Comparison of ENCODE assay signal across 7 cellular contexts in the genomic region with DNA sequence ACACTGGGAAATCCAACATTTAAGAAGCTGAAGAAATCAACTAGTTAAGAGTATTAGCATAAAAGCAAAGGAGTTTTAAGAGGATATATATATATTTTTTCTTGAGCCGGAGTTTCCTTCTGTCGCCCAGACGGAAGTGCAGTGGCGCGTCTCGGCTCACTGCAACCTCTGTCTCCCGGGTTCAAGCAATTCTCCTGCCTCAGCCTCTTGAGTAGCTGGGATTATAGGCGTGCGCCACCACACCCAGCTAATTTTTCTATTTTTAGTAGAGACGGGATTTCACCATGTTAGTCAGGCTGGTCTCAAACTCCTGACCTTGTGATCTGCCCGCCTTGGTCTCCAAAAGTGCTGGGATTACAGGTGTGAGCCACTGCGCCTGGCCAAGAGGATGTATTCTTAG. TPM values are rescaled to one million over a fixed set of nuclear protein-coding genes. Genes with fewer than 3 reads are reported as not detected.
DNase-seq lines count a peak whose midpoint lies in the region; ATAC-seq and TF ChIP-seq lines count a peak whose summit lies in the region.
"Not testable (repeated sequence)": the region's sequence is repeated elsewhere in the genome, so short reads cannot be mapped to it uniquely, and the experiment has no call there.

No MANE protein-coding gene starts in this region.

- H3K4me1 Mint-ChIP-seq in CD8-positive, alpha-beta T cell (ENCODE audit: low read depth) = peaks cover 88% of the 10 kb centered on the region
- peaks cover 58% of the 10 kb centered on the region for H3K4me1 Mint-ChIP-seq in T-helper 17 cell
- H3K4me1 Mint-ChIP-seq in activated T-helper 1 cell treated with anti-CD3 and anti-CD28 coated beads, Interleukin-12 subunit alpha, Interleukin-12 subunit beta, Interleukin-2, Interleukin-4 antibody, amounts not matched to agents 30 ng/mL and 10 ng/mL and 1 ng/mL, durations not matched to agents 14 hours and 24 hours and 36 hours (ENCODE audit: low read depth) = peaks cover 86% of the 10 kb centered on the region
- peaks cover 76% of the 10 kb centered on the region for H3K4me1 Mint-ChIP-seq in central memory CD8-positive, alpha-beta T cell
- H3K4me1 Mint-ChIP-seq in natural killer cell treated with Interleukin-12 subunit alpha and Interleukin-12 subunit beta and Interleukin-15 and Interleukin-18, amount 100 ng/mL, for 72 hours (ENCODE audit: low read depth in 2 of 2) = peaks cover 52 to 72% of the 10 kb centered on the region in 2 donors
- H3K4me1 Mint-ChIP-seq in stimulated activated effector memory CD8-positive, alpha-beta T cell treated with anti-CD3 and anti-CD28 coated beads, Interleukin-12 subunit alpha, Interleukin-12 subunit beta, amount 100 ng/mL, for 72 hours = peaks cover 62% of the 10 kb centered on the region

- POLR2A ChIA-PET in CD8-positive, alpha-beta T cell (lab: Charles Lee) = interaction anchor here (0.6 to 2.1 kb wide), 3 partner anchors 8 to 22 kb away, joined by 3 to 6 read pairs (median 5); no protein-coding TSS in a partner anchor

- peak overlapping the region; percentile 74 for H3K27ac Mint-ChIP-seq in CD8-positive, alpha-beta T cell
- peak overlapping the region; percentile 76 for H3K27ac Mint-ChIP-seq in T-helper 17 cell
- H3K27ac Mint-ChIP-seq in activated T-helper 1 cell treated with anti-CD3 and anti-CD28 coated beads, Interleukin-12 subunit alpha, Interleukin-12 subunit beta, Interleukin-2, Interleukin-4 antibody, amounts not matched to agents 30 ng/mL and 10 ng/mL and 1 ng/mL, durations not matched to agents 14 hours and 24 hours and 36 hours = peak overlapping the region; percentile 45
- H3K27ac Mint-ChIP-seq in central memory CD8-positive, alpha-beta T cell (ENCODE audit: low read depth) = not testable (repeated sequence)
- peak overlapping the region; percentile 22 to 80 for H3K27ac Mint-ChIP-seq in natural killer cell treated with Interleukin-12 subunit alpha and Interleukin-12 subunit beta and Interleukin-15 and Interleukin-18, amount 100 ng/mL, for 72 hours
- H3K27ac Mint-ChIP-seq in stimulated activated effector memory CD8-positive, alpha-beta T cell treated with anti-CD3 and anti-CD28 coated beads, Interleukin-12 subunit alpha, Interleukin-12 subunit beta, amount 100 ng/mL, for 72 hours = peak overlapping the region; percentile 18

- H3K36me3 Mint-ChIP-seq in CD8-positive, alpha-beta T cell = peaks cover 43% of the 10 kb centered on the region
- not testable (repeated sequence) for H3K36me3 Mint-ChIP-seq in T-helper 17 cell (ENCODE audit: low read depth)
- peaks cover 35% of the 10 kb centered on the region for H3K36me3 Mint-ChIP-seq in activated T-helper 1 cell treated with anti-CD3 and anti-CD28 coated beads, Interleukin-12 subunit alpha, Interleukin-12 subunit beta, Interleukin-2, Interleukin-4 antibody, amounts not matched to agents 30 ng/mL and 10 ng/mL and 1 ng/mL, durations not matched to agents 14 hours and 24 hours and 36 hours (ENCODE audit: low read depth)
- H3K36me3 Mint-ChIP-seq in central memory CD8-positive, alpha-beta T cell (ENCODE audit: insufficient read depth) = peaks cover 22% of the 10 kb centered on the region
- H3K36me3 Mint-ChIP-seq in natural killer cell treated with Interleukin-12 subunit alpha and Interleukin-12 subunit beta and Interleukin-15 and Interleukin-18, amount 100 ng/mL, for 72 hours = peaks cover 23% of the 10 kb centered on the region
- peaks cover 100% of the 10 kb centered on the region for H3K36me3 Mint-ChIP-seq in stimulated activated effector memory CD8-positive, alpha-beta T cell treated with anti-CD3 and anti-CD28 coated beads, Interleukin-12 subunit alpha, Interleukin-12 subunit beta, amount 100 ng/mL, for 72 hours

- not testable (repeated sequence) for H3K27me3 Mint-ChIP-seq in CD8-positive, alpha-beta T cell (ENCODE audit: low read depth); T-helper 17 cell; activated T-helper 1 cell treated with anti-CD3 and anti-CD28 coated beads, Interleukin-12 subunit alpha, Interleukin-12 subunit beta, Interleukin-2, Interleukin-4 antibody, amounts not matched to agents 30 ng/mL and 10 ng/mL and 1 ng/mL, durations not matched to agents 14 hours and 24 hours and 36 hours (ENCODE audit: insufficient read depth); central memory CD8-positive, alpha-beta T cell; natural killer cell treated with Interleukin-12 subunit alpha and Interleukin-12 subunit beta and Interleukin-15 and Interleukin-18, amount 100 ng/mL, for 72 hours

- H3K4me1 ChIP-seq in CD8-positive, alpha-beta T cell (ENCODE audit: insufficient read depth, low read length) = peaks cover 82% of the 10 kb centered on the region
- H3K4me1 ChIP-seq in left ventricle myocardium inferior = peaks cover 99% of the 10 kb centered on the region

- H3K9me3 Mint-ChIP-seq in CD8-positive, alpha-beta T cell; activated T-helper 1 cell treated with anti-CD3 and anti-CD28 coated beads, Interleukin-12 subunit alpha, Interleukin-12 subunit beta, Interleukin-2, Interleukin-4 antibody, amounts not matched to agents 30 ng/mL and 10 ng/mL and 1 ng/mL, durations not matched to agents 14 hours and 24 hours and 36 hours; central memory CD8-positive, alpha-beta T cell; natural killer cell treated with Interleukin-12 subunit alpha and Interleukin-12 subunit beta and Interleukin-15 and Interleukin-18, amount 100 ng/mL, for 72 hours; stimulated activated effector memory CD8-positive, alpha-beta T cell treated with anti-CD3 and anti-CD28 coated beads, Interleukin-12 subunit alpha, Interleukin-12 subunit beta, amount 100 ng/mL, for 72 hours: not testable (repeated sequence)

- peak overlapping the region; percentile 29 for H3K4me3 Mint-ChIP-seq in CD8-positive, alpha-beta T cell
- peak overlapping the region; percentile 70 for H3K4me3 Mint-ChIP-seq in T-helper 17 cell
- H3K4me3 Mint-ChIP-seq in activated T-helper 1 cell treated with anti-CD3 and anti-CD28 coated beads, Interleukin-12 subunit alpha, Interleukin-12 subunit beta, Interleukin-2, Interleukin-4 antibody, amounts not matched to agents 30 ng/mL and 10 ng/mL and 1 ng/mL, durations not matched to agents 14 hours and 24 hours and 36 hours; stimulated activated effector memory CD8-positive, alpha-beta T cell treated with anti-CD3 and anti-CD28 coated beads, Interleukin-12 subunit alpha, Interleukin-12 subunit beta, amount 100 ng/mL, for 72 hours: not testable (repeated sequence)
- H3K4me3 Mint-ChIP-seq in central memory CD8-positive, alpha-beta T cell = peak overlapping the region; percentile 36
- H3K4me3 Mint-ChIP-seq in natural killer cell treated with Interleukin-12 subunit alpha and Interleukin-12 subunit beta and Interleukin-15 and Interleukin-18, amount 100 ng/mL, for 72 hours = peak overlapping the region; percentile 47

- intact Hi-C loops in CD8-positive, alpha-beta T cell (cut with DNase I, micrococcal nuclease) = loop anchor here in 1 of 2 experiments (10.0 kb wide), 1 partner anchor 801 kb away; a partner anchor contains a TSS
- intact Hi-C loops in activated T-helper 1 cell treated with anti-CD3 and anti-CD28 coated beads, Interleukin-12 subunit alpha, Interleukin-12 subunit beta, Interleukin-2, Interleukin-4 antibody, amounts not matched to agents 30 ng/mL and 10 ng/mL and 1 ng/mL, durations not matched to agents 14 hours and 24 hours and 36 hours (cut with micrococcal nuclease); left ventricle myocardium inferior (cut with micrococcal nuclease): not testable (repeated sequence)

- H3K9me3 ChIP-seq in CD8-positive, alpha-beta T cell (ENCODE audit: low read length); T-helper 17 cell (ENCODE audit: control insufficient read depth, low read length, poor library complexity, severe bottlenecking); left ventricle myocardium inferior (replicated peaks): not testable (repeated sequence)

- ATAC-seq in CD8-positive, alpha-beta T cell; T-helper 17 cell; central memory CD8-positive, alpha-beta T cell (replicated peaks; ENCODE audit: extremely low read depth, poor library complexity, severe bottlenecking); natural killer cell treated with Interleukin-12 subunit alpha and Interleukin-12 subunit beta and Interleukin-15 and Interleukin-18, amount 100 ng/mL, for 72 hours; stimulated activated effector memory CD8-positive, alpha-beta T cell treated with anti-CD3 and anti-CD28 coated beads, Interleukin-12 subunit alpha, Interleukin-12 subunit beta, amount 100 ng/mL, for 72 hours: not testable (repeated sequence)

- not testable (repeated sequence) for DNase-seq in CD8-positive, alpha-beta T cell; T-helper 17 cell; activated T-helper 1 cell treated with anti-CD3 and anti-CD28 coated beads, Interleukin-12 subunit alpha, Interleukin-12 subunit beta, Interleukin-2, Interleukin-4 antibody, amounts not matched to agents 30 ng/mL and 10 ng/mL and 1 ng/mL, durations not matched to agents 14 hours and 24 hours and 36 hours (ENCODE audit: low spot score); central memory CD8-positive, alpha-beta T cell (ENCODE audit: low spot score in 2 of 2); left ventricle myocardium inferior; natural killer cell treated with Interleukin-12 subunit alpha and Interleukin-12 subunit beta and Interleukin-15 and Interleukin-18, amount 100 ng/mL, for 72 hours (ENCODE audit: low spot score); stimulated activated effector memory CD8-positive, alpha-beta T cell treated with anti-CD3 and anti-CD28 coated beads, Interleukin-12 subunit alpha, Interleukin-12 subunit beta, amount 100 ng/mL, for 72 hours (ENCODE audit: low spot score in 2 of 2)

- H3K36me3 ChIP-seq in CD8-positive, alpha-beta T cell (ENCODE audit: insufficient read depth, low read length); left ventricle myocardium inferior: not testable (repeated sequence)

- not testable (repeated sequence) for H3K4me3 ChIP-seq in CD8-positive, alpha-beta T cell (ENCODE audit: low read depth, low read length); left ventricle myocardium inferior

- not testable (repeated sequence) for H3K27ac ChIP-seq in CD8-positive, alpha-beta T cell (ENCODE audit: low read depth, low read length)
- peak overlapping the region; percentile 70 for H3K27ac ChIP-seq in left ventricle myocardium inferior (replicated peaks)

- TF ChIP-seq CTCF in CD8-positive, alpha-beta T cell (IDR thresholded peaks at IDR 0.05); left ventricle myocardium inferior (IDR thresholded peaks at IDR 0.05; ENCODE audit: borderline replicate concordance): not testable (repeated sequence)

- CTCF ChIA-PET in CD8-positive, alpha-beta T cell (lab: Charles Lee) = interaction anchor here (1.3 to 3.7 kb wide), 4 partner anchors 14 to 49 kb away, joined by 3 to 33 read pairs (median 4); no protein-coding TSS in a partner anchor

- H3K27me3 ChIP-seq in CD8-positive, alpha-beta T cell (ENCODE audit: insufficient read depth, low read length); left ventricle myocardium inferior (ENCODE audit: low read depth): not testable (repeated sequence)

RNA-seq across cellular contexts. Expression of a gene that starts 8.5 kb away (rescaled TPM):
- total RNA-seq in CD8-positive, alpha-beta T cell = 100 to 1,000 TPM; 320 TPM
- total RNA-seq in T-helper 17 cell (100 to 1,000 TPM; 285 to 301 TPM), left ventricle myocardium inferior (40.2 TPM)
- total RNA-seq in activated T-helper 1 cell treated with anti-CD3 and anti-CD28 coated beads, Interleukin-12 subunit alpha, Interleukin-12 subunit beta, Interleukin-2, Interleukin-4 antibody, amounts not matched to agents 30 ng/mL and 10 ng/mL and 1 ng/mL, durations not matched to agents 14 hours and 24 hours and 36 hours = 114 and 130 TPM in 2 replicates
- total RNA-seq in natural killer cell treated with Interleukin-12 subunit alpha and Interleukin-12 subunit beta and Interleukin-15 and Interleukin-18, amount 100 ng/mL, for 72 hours = 100 to 1,000 TPM; 152 to 172 TPM
